In genomic region chr9:111298831-111299603, GRCh38 we compare ENCODE assay signal across 9 cellular contexts. TPM values are rescaled to one million over a fixed set of nuclear protein-coding genes. Genes with fewer than 3 reads are reported as not detected.
A peak's percentile ranks its signal among the peaks of the same experiment; 100 is the strongest.
DNase-seq lines count a peak whose midpoint lies in the region; ATAC-seq, FAIRE-seq and TF ChIP-seq lines count a peak whose summit lies in the region.
"Had no signal": no experiment of that assay in that cellular context is flagged by ENCODE, and none has a peak within 500 bp of the region (broad histone marks: within the 10 kb centered on the region; RNA-seq: fewer than 3 reads in every experiment).

No MANE protein-coding gene starts in this region.

- no peak overlapping the region; the same call in 1 of the 2 replicates for H3K4me2 ChIP-seq in MM.1S (ENCODE audit: low read depth, low read length)

- CTCF ChIA-PET in GM10248 (lab: Yijun Ruan, JAX) = interaction anchor here (1.0 to 1.7 kb wide), 4 partner anchors 14 to 682 kb away, joined by 3 to 5 read pairs (median 4); no protein-coding TSS in a partner anchor

- no peak overlapping the region for H3K4me3 Mint-ChIP-seq in neural crest cell

- H3K27ac ChIP-seq in MM.1S (ENCODE audit: low read length) (no peak overlapping the region), SK-N-MC (peak overlapping the region; percentile 98)

- H3K4me1 ChIP-seq in MM.1S (ENCODE audit: low read length) = no peaks in the 10 kb centered on the region

- H4K20me1 ChIP-seq in MM.1S (ENCODE audit: insufficient read depth, low read length) = no peaks in the 10 kb centered on the region

- peaks cover 4% of the 10 kb centered on the region for H3K9me3 Mint-ChIP-seq in neural crest cell

- no peak for ATAC-seq in HG02840 (IDR thresholded peaks at IDR 0.05; ENCODE audit: low FRiP score, unreplicated experiment)

- no peak overlapping the region for H2AFZ ChIP-seq in MM.1S (ENCODE audit: low read length)

- no peaks in the 10 kb centered on the region for H3K27me3 Mint-ChIP-seq in neural crest cell (ENCODE audit: low read depth)

- H3K4me3 ChIP-seq in MM.1S (ENCODE audit: low read length) (no peak overlapping the region), SK-N-MC (peak overlapping the region; percentile 70), fibroblast of mammary gland (ENCODE audit: control insufficient read depth, low read depth, low read length) (no peak overlapping the region)

- H3F3A ChIP-seq in MM.1S (ENCODE audit: insufficient read depth, low read length) = no peaks in the 10 kb centered on the region

- POLR2A ChIA-PET in GM10248 (lab: Yijun Ruan, JAX) = no interaction called here

- no peaks in the 10 kb centered on the region for H3K36me3 ChIP-seq in MM.1S (replicated peaks; ENCODE audit: insufficient read depth, low read length)
- peaks cover 6% of the 10 kb centered on the region; the same call in 1 of the 2 replicates for H3K36me3 ChIP-seq in SK-N-MC (ENCODE audit: insufficient read depth, low read length)

- no peaks in the 10 kb centered on the region for H3K79me2 ChIP-seq in MM.1S (ENCODE audit: low read length)

- TF ChIP-seq CTCF in GM10248 (IDR thresholded peaks at IDR 0.05; ENCODE audit: control extremely low read depth, extremely low read depth, low read depth, missing control alignments) (peak; percentile 69), MM.1S (IDR thresholded peaks at IDR 0.05; ENCODE audit: low read length) (peak; percentile 74), fibroblast of mammary gland (conservative IDR thresholded peaks at IDR 0.05; ENCODE audit: control insufficient read depth, insufficient read depth, low read depth, low read length) (peak; percentile 81), neural crest cell (conservative IDR thresholded peaks at IDR 0.05) (peak; percentile 93)

- H3K9me2 ChIP-seq in MM.1S (replicated peaks; ENCODE audit: insufficient read depth, low read length) = no peaks in the 10 kb centered on the region

- peak; percentile 100 for FAIRE-seq in A204.1 (lab: Jason Lieb, UNC)

- DNase-seq in GM10248 (ENCODE audit: extremely low spot score) (peak; percentile 34), MM.1S (peak; percentile 62), SK-N-MC (ENCODE audit: low read depth, low spot score) (peak; percentile 90), fibroblast of mammary gland (ENCODE audit: low read depth) (peak; percentile 86), neural crest cell (ENCODE audit: low read depth, low spot score) (no peak), UCSD-AML1 (lab: John Stamatoyannopoulos, UW; ENCODE audit: unreplicated experiment) (no peak)

- no peaks in the 10 kb centered on the region for H3K9me3 ChIP-seq in MM.1S (replicated peaks; ENCODE audit: insufficient read depth, low read length)
- H3K9me3 ChIP-seq in SK-N-MC (ENCODE audit: low read depth, low read length) = no peaks in the 10 kb centered on the region

- H3K9ac ChIP-seq in MM.1S (ENCODE audit: low read length) (no peak overlapping the region), SK-N-MC (ENCODE audit: insufficient read length) (peak overlapping the region; percentile 68)

- no peaks in the 10 kb centered on the region for H3K27me3 ChIP-seq in MM.1S (replicated peaks; ENCODE audit: insufficient read depth, low read length)

- peaks cover 4% of the 10 kb centered on the region for H3K36me3 Mint-ChIP-seq in neural crest cell (ENCODE audit: low read depth)

- peaks cover 35% of the 10 kb centered on the region for H3K4me1 Mint-ChIP-seq in neural crest cell

- H3K27ac Mint-ChIP-seq in neural crest cell (ENCODE audit: unreplicated experiment) = no peak overlapping the region

RNA-seq across cellular contexts. Expression of gene OR2K2, which starts 31.0 kb away (rescaled TPM):
- not detected in 2 replicates for total RNA-seq in neural crest cell
- total RNA-seq: mononuclear cell had no signal

Comparison
In these comparisons a context has a peak if more than half of its experiments do, and no peak if none do; other contexts are left out.
1. DNase-seq: peak in GM10248 (single experiment), MM.1S (single experiment), SK-N-MC (single experiment) and fibroblast of mammary gland (single experiment); none in neural crest cell (single experiment) and UCSD-AML1 (single experiment).
2. Peak in every context shown above with its lines, with median percentiles within 50 percentile points of each other: CTCF ChIP-seq.